9 cellular contexts compared by ENCODE assay signal in the genomic region with DNA sequence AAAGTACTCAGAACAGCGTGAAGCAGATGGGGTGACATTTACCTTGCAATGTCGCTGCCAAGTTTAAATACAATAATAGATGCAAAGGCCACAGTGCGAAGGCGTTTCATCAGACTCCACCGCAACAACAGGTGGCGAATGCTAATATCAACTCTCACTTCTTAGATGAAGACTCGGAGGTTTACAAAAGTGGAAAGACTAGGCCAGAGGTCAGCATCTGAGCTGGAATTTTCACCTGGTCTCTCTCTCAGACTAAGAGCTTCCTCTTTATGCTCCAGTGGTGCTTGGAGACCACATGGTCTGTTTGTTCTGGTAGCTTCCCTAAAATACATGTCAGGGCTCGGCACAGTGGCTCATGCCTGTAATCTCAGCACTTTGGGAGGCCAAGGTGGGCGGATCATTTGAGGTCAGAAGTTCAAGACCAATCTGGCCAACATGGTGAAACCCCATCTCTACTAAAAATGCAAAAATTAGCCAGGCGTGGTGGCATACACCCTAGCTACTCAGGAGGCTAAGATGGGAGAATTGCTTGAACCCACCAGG.
DNase-seq lines count a peak whose midpoint lies in the region; ATAC-seq and TF ChIP-seq lines count a peak whose summit lies in the region.
"Had no signal": no experiment of that assay in that cellular context is flagged by ENCODE, and none has a peak within 500 bp of the region (broad histone marks: within the 10 kb centered on the region; RNA-seq: fewer than 3 reads in every experiment).

No MANE protein-coding gene starts in this region.

- POLR2A ChIA-PET in CD8-positive, alpha-beta T cell (lab: Charles Lee) = interaction anchor here (0.6 to 1.0 kb wide), 2 partner anchors 41 to 169 kb away, joined by 3 read pairs; a partner anchor contains a TSS

- no peaks in the 10 kb centered on the region for H3K9me3 Mint-ChIP-seq in CD8-positive, alpha-beta T cell

- H3K27ac ChIP-seq in CD8-positive, alpha-beta T cell (ENCODE audit: low read depth, low read length) = no peak overlapping the region

- H3K9me3 ChIP-seq in CD8-positive, alpha-beta T cell (ENCODE audit: low read length) = no peaks in the 10 kb centered on the region

- H3K36me3 ChIP-seq in CD8-positive, alpha-beta T cell (ENCODE audit: insufficient read depth, low read length) = no peaks in the 10 kb centered on the region

- H3K36me3 Mint-ChIP-seq in CD8-positive, alpha-beta T cell = no peaks in the 10 kb centered on the region

- intact Hi-C loops in CD8-positive, alpha-beta T cell (cut with DNase I, micrococcal nuclease) = loop anchor here in 1 of 2 experiments (2.0 kb wide), 1 partner anchor 23 kb away; no protein-coding TSS in a partner anchor

- peak; percentile 26 for ATAC-seq in CD8-positive, alpha-beta T cell
- ATAC-seq in HG03064 (IDR thresholded peaks at IDR 0.05; ENCODE audit: low read depth, unreplicated experiment) = peak; percentile 84
- ATAC-seq: Panc1 had no signal

- no peak overlapping the region for H3K27ac Mint-ChIP-seq in CD8-positive, alpha-beta T cell

- no peaks in the 10 kb centered on the region for H3K27me3 ChIP-seq in CD8-positive, alpha-beta T cell (ENCODE audit: insufficient read depth, low read length)

- peaks cover 37% of the 10 kb centered on the region for H3K4me1 Mint-ChIP-seq in CD8-positive, alpha-beta T cell (ENCODE audit: low read depth)

- DNase-seq in CD8-positive, alpha-beta T cell = no peak
- DNase-seq in GM19240 (ENCODE audit: insufficient read length, low spot score) (peak; percentile 70), SKM-1 (lab: John Stamatoyannopoulos, UW; ENCODE audit: unreplicated experiment) (peak; percentile 70), H4 (ENCODE audit: low spot score) (no peak), DMS114 treated with DMSO at 0.1 percent for 48 hours (lab: John Stamatoyannopoulos, UW; ENCODE audit: unreplicated experiment) (no peak), A172 (ENCODE audit: low spot score) (no peak)
- no peak for DNase-seq in stimulated activated naive CD4-positive, alpha-beta T cell (lab: John Stamatoyannopoulos, UW)

- TF ChIP-seq CTCF in CD8-positive, alpha-beta T cell (IDR thresholded peaks at IDR 0.05) = no peak

- CTCF ChIA-PET in CD8-positive, alpha-beta T cell (lab: Charles Lee) = interaction anchor here (0.9 to 1.4 kb wide), 3 partner anchors 9 to 97 kb away, joined by 3 to 4 read pairs (median 3); no protein-coding TSS in a partner anchor

- H3K4me3 Mint-ChIP-seq in CD8-positive, alpha-beta T cell = no peak overlapping the region

- H3K4me1 ChIP-seq in CD8-positive, alpha-beta T cell (ENCODE audit: insufficient read depth, low read length) = peaks cover 27% of the 10 kb centered on the region

- H3K27me3 Mint-ChIP-seq in CD8-positive, alpha-beta T cell (ENCODE audit: low read depth) = no peaks in the 10 kb centered on the region

- H3K4me3 ChIP-seq in CD8-positive, alpha-beta T cell (ENCODE audit: low read depth, low read length) = no peak overlapping the region

Comparison
In these comparisons a context has a peak if more than half of its experiments do, and no peak if none do; other contexts are left out.
1. DNase-seq: peak in GM19240 (single experiment) and SKM-1 (single experiment); none in CD8-positive, alpha-beta T cell (0 of 7), H4 (single experiment), DMS114 treated with DMSO at 0.1 percent for 48 hours (single experiment), A172 (single experiment) and stimulated activated naive CD4-positive, alpha-beta T cell (0 of 6).